21 cellular contexts compared by ENCODE assay signal in the genomic region with DNA sequence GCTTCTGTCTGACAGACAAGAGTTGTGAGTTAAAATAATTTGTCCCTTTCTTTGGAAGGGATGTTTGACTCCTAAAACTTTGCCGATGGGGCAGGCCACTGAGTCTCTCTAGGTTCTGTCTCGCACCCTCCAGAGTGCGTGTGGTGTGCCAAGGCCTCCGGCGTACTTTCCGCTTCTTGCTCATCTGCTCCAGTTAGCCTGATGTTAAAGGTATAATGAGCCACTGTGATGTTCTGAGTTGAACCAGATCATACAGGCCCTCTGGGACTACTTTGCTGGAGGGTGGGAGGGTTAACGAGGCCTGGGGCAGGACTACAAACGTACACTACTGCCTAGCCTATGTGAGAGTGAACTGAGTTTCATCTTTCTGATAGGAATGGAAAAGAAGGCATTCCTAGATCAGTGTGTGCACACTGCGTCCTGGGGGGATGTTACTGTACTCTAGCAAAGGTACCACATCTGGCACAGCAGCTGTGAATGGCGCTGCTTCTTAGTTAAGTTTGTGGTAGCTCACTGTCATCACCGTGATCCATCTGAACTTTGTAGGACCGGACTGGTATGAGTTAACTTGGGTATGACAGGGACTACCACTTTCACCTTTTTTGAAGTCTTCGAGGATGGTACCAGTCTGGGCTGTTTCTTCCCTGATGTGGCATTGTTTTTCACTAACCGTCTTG.
DNase-seq lines count a peak whose midpoint lies in the region; ATAC-seq and TF ChIP-seq lines count a peak whose summit lies in the region.
"Had no signal": no experiment of that assay in that cellular context is flagged by ENCODE, and none has a peak within 500 bp of the region (broad histone marks: within the 10 kb centered on the region; RNA-seq: fewer than 3 reads in every experiment).

No MANE protein-coding gene starts in this region.

- WGBS in adrenal gland, 4 donors, result 96 to 98% (median 97%) methylated on average over 12 to 14 of the region's 14 CpGs
- 97% methylated on average over 14 of the region's 14 CpGs for WGBS in lung, 2 donors

- no peaks in the 10 kb centered on the region for H3K4me1 Mint-ChIP-seq in activated CD8-positive, alpha-beta T cell treated with anti-CD3 and anti-CD28 coated beads, Interleukin-2, amount 10 ng/mL, durations not matched to agents 7 days and 5 days (ENCODE audit: low read depth)
- no peaks in the 10 kb centered on the region for H3K4me1 Mint-ChIP-seq in activated CD8-positive, alpha-beta T cell treated with anti-CD3 and anti-CD28 coated beads for 36 hours (ENCODE audit: low read depth)

- H3K4me3 Mint-ChIP-seq in activated CD8-positive, alpha-beta T cell treated with anti-CD3 and anti-CD28 coated beads, Interleukin-2, amount 10 ng/mL, durations not matched to agents 7 days and 5 days, result no peak overlapping the region
- no peak overlapping the region for H3K4me3 Mint-ChIP-seq in activated CD8-positive, alpha-beta T cell treated with anti-CD3 and anti-CD28 coated beads for 36 hours
- H3K4me3 Mint-ChIP-seq: H9 had no signal

- H3K9me3 Mint-ChIP-seq in activated CD8-positive, alpha-beta T cell treated with anti-CD3 and anti-CD28 coated beads, Interleukin-2, amount 10 ng/mL, durations not matched to agents 7 days and 5 days (ENCODE audit: insufficient read depth), result no peaks in the 10 kb centered on the region
- H3K9me3 Mint-ChIP-seq in activated CD8-positive, alpha-beta T cell treated with anti-CD3 and anti-CD28 coated beads for 36 hours, result no peaks in the 10 kb centered on the region

- H3K36me3 Mint-ChIP-seq in activated CD8-positive, alpha-beta T cell treated with anti-CD3 and anti-CD28 coated beads, Interleukin-2, amount 10 ng/mL, durations not matched to agents 7 days and 5 days (ENCODE audit: low read depth), result no peaks in the 10 kb centered on the region
- H3K36me3 Mint-ChIP-seq in activated CD8-positive, alpha-beta T cell treated with anti-CD3 and anti-CD28 coated beads for 36 hours (ENCODE audit: low read depth), result no peaks in the 10 kb centered on the region
- H3K36me3 Mint-ChIP-seq: IgD-negative memory B cell had no signal

- TF ChIP-seq CTCF in activated CD8-positive, alpha-beta T cell treated with anti-CD3 and anti-CD28 coated beads for 36 hours (IDR thresholded peaks at IDR 0.05), result no peak
- TF ChIP-seq CTCF in adrenal gland (IDR thresholded peaks at IDR 0.05), result no peak
- no peak for TF ChIP-seq CTCF in lung (IDR thresholded peaks at IDR 0.05; ENCODE audit: control extremely low read depth, extremely low read depth)

- POLR2A ChIA-PET in activated CD8-positive, alpha-beta T cell treated with anti-CD3 and anti-CD28 coated beads, Interleukin-2, amount 10 ng/mL, durations not matched to agents 7 days and 5 days (lab: Charles Lee), result no interaction called here
- POLR2A ChIA-PET in activated CD8-positive, alpha-beta T cell treated with anti-CD3 and anti-CD28 coated beads for 36 hours (lab: Charles Lee), result no interaction called here

- no peak overlapping the region for H3K27ac Mint-ChIP-seq in activated CD8-positive, alpha-beta T cell treated with anti-CD3 and anti-CD28 coated beads, Interleukin-2, amount 10 ng/mL, durations not matched to agents 7 days and 5 days
- H3K27ac Mint-ChIP-seq in activated CD8-positive, alpha-beta T cell treated with anti-CD3 and anti-CD28 coated beads for 36 hours, result no peak overlapping the region
- H3K27ac Mint-ChIP-seq: H9, IgD-negative memory B cell had no signal

- H3K27me3 Mint-ChIP-seq in activated CD8-positive, alpha-beta T cell treated with anti-CD3 and anti-CD28 coated beads, Interleukin-2, amount 10 ng/mL, durations not matched to agents 7 days and 5 days (ENCODE audit: low read depth), result peaks cover 24% of the 10 kb centered on the region
- no peaks in the 10 kb centered on the region for H3K27me3 Mint-ChIP-seq in activated CD8-positive, alpha-beta T cell treated with anti-CD3 and anti-CD28 coated beads for 36 hours
- H3K27me3 Mint-ChIP-seq: IgD-negative memory B cell had no signal

- no peaks in the 10 kb centered on the region for H3K27me3 ChIP-seq in adrenal gland
- no peaks in the 10 kb centered on the region for H3K27me3 ChIP-seq in lung (ENCODE audit: control insufficient read depth, insufficient read depth)

- CTCF ChIA-PET in activated CD8-positive, alpha-beta T cell treated with anti-CD3 and anti-CD28 coated beads, Interleukin-2, amount 10 ng/mL, durations not matched to agents 7 days and 5 days (lab: Charles Lee), result no interaction called here
- CTCF ChIA-PET in activated CD8-positive, alpha-beta T cell treated with anti-CD3 and anti-CD28 coated beads for 36 hours (lab: Charles Lee), result interaction anchor here (1.3 to 1.4 kb wide), 2 partner anchors 17 to 128 kb away, joined by 3 to 4 read pairs; no protein-coding TSS in a partner anchor

- DNase-seq in activated CD8-positive, alpha-beta T cell treated with anti-CD3 and anti-CD28 coated beads, Interleukin-2, amount 10 ng/mL, durations not matched to agents 7 days and 5 days, result peak; percentile 18
- no peak for DNase-seq in activated CD8-positive, alpha-beta T cell treated with anti-CD3 and anti-CD28 coated beads for 36 hours
- DNase-seq in adrenal gland, result peak in 3 of 7 donors; percentile 15 to 38 (median 17)
- DNase-seq in lung (ENCODE audit: low spot score), result peak; percentile 4
- DNase-seq in ureter (ENCODE audit: low spot score), result peak; percentile 12
- no peak for DNase-seq in Ammon's horn (ENCODE audit: low spot score)
- DNase-seq in stimulated activated CD4-positive, alpha-beta T cell treated with anti-CD3 and anti-CD28 coated beads, Interleukin-4, amount 100 ng/mL, for 24 hours, result no peak
- DNase-seq: C1 segment of cervical spinal cord; DMS 273 treated with DMSO at 0.1 percent for 48 hours; H9; Kasumi-1; MM.1S; NCI-H1105; NCI-H1694 treated with DMSO at 0.1 percent for 48 hours; NCI-H2171; NCI-H446 treated with DMSO at 0.1 percent for 48 hours; NK-92 treated with Interleukin-12 subunit alpha and Interleukin-12 subunit beta, amount 100 ng/mL, for 24 hours; OCI-M1; SIG-M5 had no signal

- no peaks in the 10 kb centered on the region for H3K36me3 ChIP-seq in adrenal gland (replicated peaks in 1 of 2)
- H3K36me3 ChIP-seq in lung (ENCODE audit: control insufficient read depth in 2 of 2, insufficient read depth in 2 of 2, low read length in 2 of 2), result no peaks in the 10 kb centered on the region

- peak overlapping the region in 4 of 5 donors; percentile 2 to 53 (median 38) for H3K27ac ChIP-seq in adrenal gland
- no peak overlapping the region for H3K27ac ChIP-seq in lung (ENCODE audit: low read depth in 1 of 2, low read length in 1 of 2)

- H3K4me3 ChIP-seq in adrenal gland (no peak overlapping the region), lung (no peak overlapping the region)

- intact Hi-C loops in activated CD8-positive, alpha-beta T cell treated with anti-CD3 and anti-CD28 coated beads for 36 hours (cut with micrococcal nuclease), result no loop called here
- intact Hi-C loops in adrenal gland (cut with DNase I), result no loop called here

- ATAC-seq in activated CD8-positive, alpha-beta T cell treated with anti-CD3 and anti-CD28 coated beads, Interleukin-2, amount 10 ng/mL, durations not matched to agents 7 days and 5 days, result no peak
- no peak for ATAC-seq in activated CD8-positive, alpha-beta T cell treated with anti-CD3 and anti-CD28 coated beads for 36 hours
- ATAC-seq in lung (ENCODE audit: insufficient read depth, low FRiP score), result no peak
- ATAC-seq in HG02678 (IDR thresholded peaks at IDR 0.05; ENCODE audit: unreplicated experiment), result no peak

- H3K9me3 ChIP-seq in adrenal gland (replicated peaks in 1 of 3), result no peaks in the 10 kb centered on the region
- H3K9me3 ChIP-seq in lung (ENCODE audit: control insufficient read depth in 2 of 2, insufficient read depth in 1 of 2, low read length in 1 of 2), result no peaks in the 10 kb centered on the region

- no peak for TF ChIP-seq POLR2A in adrenal gland (IDR thresholded peaks at IDR 0.05)

- H3K4me1 ChIP-seq in adrenal gland (replicated peaks in 1 of 2), result peaks cover 5 to 24% of the 10 kb centered on the region in 2 donors
- peaks cover 0 to 3% of the 10 kb centered on the region in 2 donors for H3K4me1 ChIP-seq in lung (ENCODE audit: control insufficient read depth in 2 of 2, insufficient read depth in 2 of 2, low read length in 2 of 2)

Comparison
In these comparisons a context has a peak if more than half of its experiments do, and no peak if none do; other contexts are left out.
1. DNase-seq: peak in activated CD8-positive, alpha-beta T cell treated with anti-CD3 and anti-CD28 coated beads, Interleukin-2, amount 10 ng/mL, durations not matched to agents 7 days and 5 days (single experiment), lung (single experiment) and ureter (single experiment); none in activated CD8-positive, alpha-beta T cell treated with anti-CD3 and anti-CD28 coated beads for 36 hours (single experiment), Ammon's horn (single experiment) and stimulated activated CD4-positive, alpha-beta T cell treated with anti-CD3 and anti-CD28 coated beads, Interleukin-4, amount 100 ng/mL, for 24 hours (single experiment).
2. H3K27ac ChIP-seq: peak in adrenal gland (4 of 5); none in lung (0 of 2).